ENCODE assay signal across 8 cellular contexts in the genomic region with DNA sequence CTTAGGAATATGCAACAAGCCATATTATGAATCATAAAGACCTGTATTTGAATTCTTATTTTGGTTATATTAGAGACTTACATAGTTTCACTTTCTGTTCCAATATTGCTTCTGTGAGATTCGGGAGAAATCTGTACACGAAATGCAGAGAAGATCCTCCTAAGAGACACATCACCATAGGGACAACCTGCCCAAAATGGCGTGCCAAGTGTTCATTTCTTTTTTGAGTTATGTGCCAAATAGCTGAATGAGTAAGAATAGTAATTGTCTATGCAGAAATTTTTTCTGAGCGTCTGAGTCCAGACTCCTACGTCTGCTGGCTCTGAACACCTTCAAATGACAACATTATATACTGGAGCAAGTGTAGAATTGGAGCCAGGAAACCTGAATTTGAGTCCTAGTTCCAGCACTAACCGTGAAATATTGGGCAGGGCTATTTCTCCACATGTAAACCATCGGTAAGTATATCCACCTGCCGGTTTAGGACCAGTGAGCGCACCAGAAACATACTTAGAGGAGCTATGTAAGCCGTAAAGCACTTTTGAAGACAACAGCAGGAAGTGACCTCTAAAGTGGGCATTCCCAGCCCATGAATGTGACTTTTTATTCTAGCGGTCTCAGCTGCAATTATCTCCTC.
DNase-seq lines count a peak whose midpoint lies in the region; ATAC-seq lines count a peak whose summit lies in the region.

No MANE protein-coding gene starts in this region.

- DNase-seq in M059J (ENCODE audit: low read depth) (peak; percentile 66), NCI-H2081 treated with DMSO at 0.1 percent for 48 hours (lab: John Stamatoyannopoulos, UW) (no peak)
- DNase-seq in naive thymus-derived CD8-positive, alpha-beta T cell, result no peak
- no peak for DNase-seq in activated CD4-positive, alpha-beta T cell treated with anti-CD3 and anti-CD28 coated beads, Interleukin-2, amount 50 U/mL, for 48 hours

- no peaks in the 10 kb centered on the region for H3K9me3 Mint-ChIP-seq in dendritic cell treated with granulocyte-macrophage colony-stimulating factor and Interleukin-4, amounts not matched to agents 40 ng/mL and 50 ng/mL, for 4 days
- no peaks in the 10 kb centered on the region for H3K9me3 Mint-ChIP-seq in naive thymus-derived CD8-positive, alpha-beta T cell

- peaks cover 20% of the 10 kb centered on the region for H3K4me1 ChIP-seq in ACC112 (ENCODE audit: control insufficient read depth, insufficient read depth, low read length, unreplicated experiment)

- H3K4me1 Mint-ChIP-seq in dendritic cell treated with granulocyte-macrophage colony-stimulating factor and Interleukin-4, amounts not matched to agents 40 ng/mL and 50 ng/mL, for 4 days (ENCODE audit: low read depth), result peaks cover 8% of the 10 kb centered on the region
- peaks cover 2 to 40% (median 27%) of the 10 kb centered on the region in 4 donors for H3K4me1 Mint-ChIP-seq in naive thymus-derived CD8-positive, alpha-beta T cell

- no peaks in the 10 kb centered on the region for H3K36me3 ChIP-seq in ACC112 (ENCODE audit: insufficient read depth, low read length)

- H3K27ac Mint-ChIP-seq in dendritic cell treated with granulocyte-macrophage colony-stimulating factor and Interleukin-4, amounts not matched to agents 40 ng/mL and 50 ng/mL, for 4 days, result peak overlapping the region; percentile 34
- H3K27ac Mint-ChIP-seq in naive thymus-derived CD8-positive, alpha-beta T cell, result peak overlapping the region in 7 of 10 donors; percentile 6 to 71 (median 48)

- no peaks in the 10 kb centered on the region for H3K79me2 ChIP-seq in ACC112 (ENCODE audit: control insufficient read depth, insufficient read depth, low read length, unreplicated experiment)

- H3K4me3 ChIP-seq in ACC112 (ENCODE audit: low read depth, low read length), result peak overlapping the region; percentile 83

- no peaks in the 10 kb centered on the region for H3K27me3 ChIP-seq in ACC112 (ENCODE audit: insufficient read depth, low read length)

- H3K27me3 Mint-ChIP-seq in dendritic cell treated with granulocyte-macrophage colony-stimulating factor and Interleukin-4, amounts not matched to agents 40 ng/mL and 50 ng/mL, for 4 days, result no peaks in the 10 kb centered on the region
- no peaks in the 10 kb centered on the region for H3K27me3 Mint-ChIP-seq in naive thymus-derived CD8-positive, alpha-beta T cell

- peak overlapping the region; percentile 58 for H3K4me3 Mint-ChIP-seq in dendritic cell treated with granulocyte-macrophage colony-stimulating factor and Interleukin-4, amounts not matched to agents 40 ng/mL and 50 ng/mL, for 4 days
- peak overlapping the region; percentile 47 to 83 (median 69) for H3K4me3 Mint-ChIP-seq in naive thymus-derived CD8-positive, alpha-beta T cell

- ATAC-seq in naive thymus-derived CD8-positive, alpha-beta T cell, result no peak
- ATAC-seq in GM18868 (IDR thresholded peaks at IDR 0.05; ENCODE audit: unreplicated experiment) (no peak), GM19452 (IDR thresholded peaks at IDR 0.05; ENCODE audit: unreplicated experiment) (no peak)

- POLR2A ChIA-PET in naive thymus-derived CD8-positive, alpha-beta T cell (lab: Charles Lee), result no interaction called here

- peak overlapping the region; percentile 43 for H3K27ac ChIP-seq in ACC112 (ENCODE audit: low read depth, low read length)

- intact Hi-C loops in dendritic cell treated with granulocyte-macrophage colony-stimulating factor and Interleukin-4, amounts not matched to agents 40 ng/mL and 50 ng/mL, for 4 days (cut with micrococcal nuclease), result no loop called here

- H3K36me3 Mint-ChIP-seq in dendritic cell treated with granulocyte-macrophage colony-stimulating factor and Interleukin-4, amounts not matched to agents 40 ng/mL and 50 ng/mL, for 4 days (ENCODE audit: low read depth), result no peaks in the 10 kb centered on the region
- H3K36me3 Mint-ChIP-seq in naive thymus-derived CD8-positive, alpha-beta T cell, result peaks cover 0 to 9% (median 3%) of the 10 kb centered on the region in 3 donors

- H2AFZ ChIP-seq in ACC112 (ENCODE audit: low read length, unreplicated experiment), result peak overlapping the region; percentile 99
